ENCODE assay signal across 1 cellular context in genomic region chr17:57356153-57356721, GRCh38.
TF ChIP-seq lines count a peak whose summit lies in the region.

No MANE protein-coding gene starts in this region.

TF ChIP-seq in K562, 482 proteins besides CTCF, POLR2A, EP300 and RAD21 (continued from another document):
- no peak for TF ChIP-seq FOXO4 (CRISPR knock-in tag; IDR thresholded peaks at IDR 0.05)
- no peak for TF ChIP-seq TEAD1 (CRISPR knock-in tag; IDR thresholded peaks at IDR 0.05)
- no peak for TF ChIP-seq SRSF9 (IDR thresholded peaks at IDR 0.05; ENCODE audit: borderline replicate concordance, low read depth, low read length)
- TF ChIP-seq ZNF512 (tag; IDR thresholded peaks at IDR 0.05), result no peak
- no peak for TF ChIP-seq GABPB1 (CRISPR knock-in tag; IDR thresholded peaks at IDR 0.05)
- TF ChIP-seq POLR2B (IDR thresholded peaks at IDR 0.05; ENCODE audit: low read depth, partially characterized antibody), result no peak
